1 cellular context compared by ENCODE assay signal in the genomic region with DNA sequence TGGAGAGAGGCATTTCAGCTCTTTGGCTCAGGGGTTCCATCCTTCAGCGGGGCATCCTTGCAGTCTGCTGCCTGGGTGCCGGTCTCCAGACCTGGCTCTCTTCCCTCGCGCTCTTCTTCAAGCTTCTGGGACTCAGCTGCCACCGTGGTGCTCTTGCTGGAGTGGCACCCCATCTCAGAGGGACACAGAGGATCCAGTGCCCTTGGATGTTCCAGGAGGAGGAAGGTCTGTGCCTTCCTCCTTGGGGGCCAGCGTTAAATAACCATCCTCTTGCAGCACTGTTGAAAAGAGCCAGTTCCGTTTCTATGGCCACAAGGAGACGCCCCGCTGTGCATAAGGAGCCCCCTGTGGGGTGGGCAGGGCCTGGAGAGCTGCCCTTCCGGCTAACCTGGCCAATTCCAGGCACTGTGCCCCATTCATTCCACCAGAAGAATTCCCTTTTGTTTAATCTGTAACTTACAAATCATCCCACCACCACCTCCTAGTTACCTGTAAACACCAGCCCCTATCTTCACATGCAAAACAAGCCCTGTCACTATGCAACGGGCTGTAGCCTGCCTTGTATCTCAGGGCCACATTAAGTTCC.
TF ChIP-seq lines count a peak whose summit lies in the region.

No MANE protein-coding gene starts in this region.

TF ChIP-seq in SK-N-SH treated with all-trans-retinoic acid at 6 μM for 48 hours, 23 proteins besides CTCF, POLR2A, EP300 and RAD21 (continued from another document):
- TF ChIP-seq, protein P1, sequence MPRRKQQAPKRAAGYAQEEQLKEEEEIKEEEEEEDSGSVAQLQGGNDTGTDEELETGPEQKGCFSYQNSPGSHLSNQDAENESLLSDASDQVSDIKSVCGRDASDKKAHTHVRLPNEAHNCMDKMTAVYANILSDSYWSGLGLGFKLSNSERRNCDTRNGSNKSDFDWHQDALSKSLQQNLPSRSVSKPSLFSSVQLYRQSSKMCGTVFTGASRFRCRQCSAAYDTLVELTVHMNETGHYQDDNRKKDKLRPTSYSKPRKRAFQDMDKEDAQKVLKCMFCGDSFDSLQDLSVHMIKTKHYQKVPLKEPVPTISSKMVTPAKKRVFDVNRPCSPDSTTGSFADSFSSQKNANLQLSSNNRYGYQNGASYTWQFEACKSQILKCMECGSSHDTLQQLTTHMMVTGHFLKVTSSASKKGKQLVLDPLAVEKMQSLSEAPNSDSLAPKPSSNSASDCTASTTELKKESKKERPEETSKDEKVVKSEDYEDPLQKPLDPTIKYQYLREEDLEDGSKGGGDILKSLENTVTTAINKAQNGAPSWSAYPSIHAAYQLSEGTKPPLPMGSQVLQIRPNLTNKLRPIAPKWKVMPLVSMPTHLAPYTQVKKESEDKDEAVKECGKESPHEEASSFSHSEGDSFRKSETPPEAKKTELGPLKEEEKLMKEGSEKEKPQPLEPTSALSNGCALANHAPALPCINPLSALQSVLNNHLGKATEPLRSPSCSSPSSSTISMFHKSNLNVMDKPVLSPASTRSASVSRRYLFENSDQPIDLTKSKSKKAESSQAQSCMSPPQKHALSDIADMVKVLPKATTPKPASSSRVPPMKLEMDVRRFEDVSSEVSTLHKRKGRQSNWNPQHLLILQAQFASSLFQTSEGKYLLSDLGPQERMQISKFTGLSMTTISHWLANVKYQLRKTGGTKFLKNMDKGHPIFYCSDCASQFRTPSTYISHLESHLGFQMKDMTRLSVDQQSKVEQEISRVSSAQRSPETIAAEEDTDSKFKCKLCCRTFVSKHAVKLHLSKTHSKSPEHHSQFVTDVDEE (CRISPR knock-in tag; IDR thresholded peaks at IDR 0.05), result no peak
- no peak for TF ChIP-seq TCF4 (CRISPR knock-in tag; IDR thresholded peaks at IDR 0.05; ENCODE audit: borderline replicate concordance)
